3 cellular contexts compared by ENCODE assay signal in genomic region chr18:70689765-70690164, GRCh38.
TF ChIP-seq lines count a peak whose summit lies in the region.
"Not testable (repeated sequence)": the region's sequence is repeated elsewhere in the genome, so short reads cannot be mapped to it uniquely, and the experiment has no call there.

No MANE protein-coding gene starts in this region.

TF ChIP-seq in A549, 52 proteins besides CTCF, POLR2A, EP300 and RAD21:
- peak; percentile 35; the same call in 1 of the 2 replicates for TF ChIP-seq USF2 (IDR thresholded peaks at IDR 0.05)

TF ChIP-seq in K562, 482 proteins besides CTCF, POLR2A, EP300 and RAD21:
- TF ChIP-seq TFE3 (CRISPR knock-in tag; IDR thresholded peaks at IDR 0.05), result peak; percentile 64

TF ChIP-seq in HepG2, 621 proteins besides CTCF, POLR2A, EP300 and RAD21:
- TF ChIP-seq USF2 (IDR thresholded peaks at IDR 0.05; ENCODE audit: low read depth, low read length), result peak; percentile 58
- not testable (repeated sequence) for TF ChIP-seq USF2 (CRISPR knock-in tag; IDR thresholded peaks at IDR 0.05; ENCODE audit: borderline replicate concordance)
- peak; percentile 88 for TF ChIP-seq RAD51 (IDR thresholded peaks at IDR 0.05; ENCODE audit: borderline replicate concordance)
